Comparison of ENCODE assay signal across 8 cellular contexts in the genomic region with DNA sequence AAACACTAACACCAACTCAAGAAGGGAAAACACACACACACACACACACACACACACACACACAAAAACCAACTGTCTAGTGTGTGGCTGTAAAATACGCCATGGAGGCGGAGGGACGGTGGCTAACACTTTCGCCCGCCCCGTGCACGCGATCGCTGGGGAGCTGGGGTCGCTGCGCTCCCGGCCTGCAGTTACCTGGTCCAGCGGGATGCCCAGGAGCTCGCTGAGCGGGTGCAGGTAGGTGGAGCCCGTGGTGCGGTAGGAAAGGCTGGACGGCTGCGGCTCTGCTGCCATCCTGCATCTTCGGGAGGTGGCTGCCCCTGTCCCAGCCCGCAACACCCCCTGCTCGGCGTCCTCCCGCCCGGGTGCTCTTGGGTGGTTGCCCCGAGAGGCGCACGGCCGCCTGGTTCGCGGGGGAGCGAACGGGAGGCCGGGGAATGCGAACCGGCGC. TPM values are rescaled to one million over a fixed set of nuclear protein-coding genes. Genes with fewer than 3 reads are reported as not detected.
DNase-seq lines count a peak whose midpoint lies in the region; ATAC-seq and TF ChIP-seq lines count a peak whose summit lies in the region.

No MANE protein-coding gene starts in this region.

- peak overlapping the region; percentile 90 for H3K4me3 Mint-ChIP-seq in HFFc6
- H3K4me3 Mint-ChIP-seq in activated naive CD8-positive, alpha-beta T cell = peak overlapping the region; percentile 89

- peaks cover 17% of the 10 kb centered on the region for H3K4me1 ChIP-seq in skeletal muscle satellite cell (ENCODE audit: control insufficient read depth, insufficient read depth, low read length)

- no peaks in the 10 kb centered on the region for H3K36me3 Mint-ChIP-seq in HFFc6 (ENCODE audit: low read depth)
- H3K36me3 Mint-ChIP-seq in activated naive CD8-positive, alpha-beta T cell = no peaks in the 10 kb centered on the region

- H3K4me3 ChIP-seq in iPS-11a (ENCODE audit: low read depth, low read length) (peak overlapping the region; percentile 73), skeletal muscle satellite cell (ENCODE audit: low read length) (peak overlapping the region; percentile 96)

- peak; percentile 36 for ATAC-seq in GM18511 (IDR thresholded peaks at IDR 0.05; ENCODE audit: unreplicated experiment)

- H3K27ac Mint-ChIP-seq in HFFc6 = peak overlapping the region; percentile 72
- H3K27ac Mint-ChIP-seq in activated naive CD8-positive, alpha-beta T cell = peak overlapping the region; percentile 77

- peaks cover 53% of the 10 kb centered on the region for H3K4me1 Mint-ChIP-seq in HFFc6 (ENCODE audit: low read depth)
- peaks cover 27% of the 10 kb centered on the region for H3K4me1 Mint-ChIP-seq in activated naive CD8-positive, alpha-beta T cell (ENCODE audit: low read depth)

- TF ChIP-seq CTCF in HFFc6 (IDR thresholded peaks at IDR 0.05) = no peak

- peak overlapping the region; percentile 82 for H3K9ac ChIP-seq in skeletal muscle satellite cell (ENCODE audit: low read depth, low read length)

- H3K27me3 ChIP-seq in skeletal muscle satellite cell (ENCODE audit: control insufficient read depth, insufficient read depth, low read length) = no peaks in the 10 kb centered on the region

- H3K27me3 Mint-ChIP-seq in HFFc6 (ENCODE audit: insufficient read depth) = no peaks in the 10 kb centered on the region
- H3K27me3 Mint-ChIP-seq in activated naive CD8-positive, alpha-beta T cell = no peaks in the 10 kb centered on the region

- DNase-seq in HFFc6 = no peak
- DNase-seq in NCI-H146 treated with DMSO at 0.1 percent for 48 hours (lab: John Stamatoyannopoulos, UW; ENCODE audit: unreplicated experiment) = peak; percentile 43
- DNase-seq in NCI-H2107 treated with DMSO at 0.1 percent for 48 hours (lab: John Stamatoyannopoulos, UW; ENCODE audit: unreplicated experiment) = no peak
- DNase-seq in amniotic stem cell (lab: John Stamatoyannopoulos, UW) = no peak

- no peaks in the 10 kb centered on the region for H3K9me3 Mint-ChIP-seq in HFFc6
- no peaks in the 10 kb centered on the region for H3K9me3 Mint-ChIP-seq in activated naive CD8-positive, alpha-beta T cell (ENCODE audit: low read depth)

- H3K36me3 ChIP-seq in skeletal muscle satellite cell (ENCODE audit: insufficient read depth, low read length) = no peaks in the 10 kb centered on the region

- H3K9me3 ChIP-seq in skeletal muscle satellite cell (replicated peaks; ENCODE audit: low read length) = no peaks in the 10 kb centered on the region

- peak overlapping the region; percentile 99 for H3K4me2 ChIP-seq in skeletal muscle satellite cell (ENCODE audit: low read length)

RNA-seq across cellular contexts. Expression of gene MBOAT1, which starts 0.3 kb away (rescaled TPM):
- 1 to 10 TPM; 5.4 to 7.7 (median 6.1) TPM for total RNA-seq in HFFc6 (2021; fragmentation: NEBNext Ultra II Directional; extraction: Animal tissue kit (Norgen Biotek cat#: 25700))
- 2.5 and 4.2 TPM in 2 replicates for total RNA-seq in skeletal muscle satellite cell (2012; rRNA removed)
